1 cellular context compared by ENCODE assay signal in genomic region chr5:175867587-175868347, GRCh38.
TF ChIP-seq lines count a peak whose summit lies in the region.

No MANE protein-coding gene starts in this region.

TF ChIP-seq in HepG2, 621 proteins besides CTCF, POLR2A, EP300 and RAD21 (continued from another document and continues in another):
- TF ChIP-seq NFAT5 (CRISPR knock-in tag; IDR thresholded peaks at IDR 0.05) (no peak), ZNF138 (CRISPR knock-in tag; IDR thresholded peaks at IDR 0.05; ENCODE audit: low read depth) (no peak), SMC3 (IDR thresholded peaks at IDR 0.05; ENCODE audit: low read length) (0 out of 2 replicates have a peak, but pooled peaks have one; percentile 11), POLR2G (IDR thresholded peaks at IDR 0.05; ENCODE audit: low read depth, low read length) (no peak), THAP8 (CRISPR knock-in tag; IDR thresholded peaks at IDR 0.05; ENCODE audit: borderline replicate concordance) (no peak), ZNF879 (CRISPR knock-in tag; IDR thresholded peaks at IDR 0.05) (no peak), AKNA (CRISPR knock-in tag; IDR thresholded peaks at IDR 0.05; ENCODE audit: borderline replicate concordance) (no peak), ZNF333 (CRISPR knock-in tag; IDR thresholded peaks at IDR 0.05; ENCODE audit: borderline replicate concordance) (no peak), ATF6 (CRISPR knock-in tag; conservative IDR thresholded peaks at IDR 0.05) (no peak), KIAA2018 (CRISPR knock-in tag; IDR thresholded peaks at IDR 0.05; ENCODE audit: borderline replicate concordance) (no peak), PPARG (CRISPR knock-in tag; conservative IDR thresholded peaks at IDR 0.05) (peak; percentile 56; the same call in 1 of the 2 replicates), ERF (CRISPR knock-in tag; IDR thresholded peaks at IDR 0.05) (peak; percentile 57; the same call in 1 of the 2 replicates), KLF15 (CRISPR knock-in tag; IDR thresholded peaks at IDR 0.05; ENCODE audit: borderline replicate concordance) (no peak), ELF4 (CRISPR knock-in tag; IDR thresholded peaks at IDR 0.05; ENCODE audit: borderline replicate concordance) (no peak), GMEB1 (CRISPR knock-in tag; IDR thresholded peaks at IDR 0.05; ENCODE audit: borderline replicate concordance) (no peak), ZNF678 (CRISPR knock-in tag; IDR thresholded peaks at IDR 0.05) (no peak), HNRNPL (IDR thresholded peaks at IDR 0.05; ENCODE audit: low read depth, low read length) (peak; percentile 98), ZNF354B (CRISPR knock-in tag; IDR thresholded peaks at IDR 0.05) (no peak), MTF2 (CRISPR knock-in tag; IDR thresholded peaks at IDR 0.05; ENCODE audit: borderline replicate concordance) (no peak), ZNF614 (CRISPR knock-in tag; IDR thresholded peaks at IDR 0.05; ENCODE audit: borderline replicate concordance) (0 out of 2 replicates have a peak, but pooled peaks have one; percentile 16), ZNF430 (CRISPR knock-in tag; IDR thresholded peaks at IDR 0.05) (peak; percentile 62; the same call in 1 of the 2 replicates), ATF5 (CRISPR knock-in tag; IDR thresholded peaks at IDR 0.05; ENCODE audit: low read depth) (no peak), FOSL1 (CRISPR knock-in tag; IDR thresholded peaks at IDR 0.05; ENCODE audit: borderline replicate concordance) (no peak), THAP11 (CRISPR knock-in tag; IDR thresholded peaks at IDR 0.05) (peak; percentile 64), ZNF362 (CRISPR knock-in tag; IDR thresholded peaks at IDR 0.05; ENCODE audit: borderline replicate concordance) (0 out of 2 replicates have a peak, but pooled peaks have one; percentile 17)
